Comparison of ENCODE assay signal across 1 cellular context in genomic region chr1:224205932-224206538, GRCh38.
TF ChIP-seq lines count a peak whose summit lies in the region.

No MANE protein-coding gene starts in this region.

TF ChIP-seq in K562, 482 proteins besides CTCF, POLR2A, EP300 and RAD21:
- TF ChIP-seq, protein P1, sequence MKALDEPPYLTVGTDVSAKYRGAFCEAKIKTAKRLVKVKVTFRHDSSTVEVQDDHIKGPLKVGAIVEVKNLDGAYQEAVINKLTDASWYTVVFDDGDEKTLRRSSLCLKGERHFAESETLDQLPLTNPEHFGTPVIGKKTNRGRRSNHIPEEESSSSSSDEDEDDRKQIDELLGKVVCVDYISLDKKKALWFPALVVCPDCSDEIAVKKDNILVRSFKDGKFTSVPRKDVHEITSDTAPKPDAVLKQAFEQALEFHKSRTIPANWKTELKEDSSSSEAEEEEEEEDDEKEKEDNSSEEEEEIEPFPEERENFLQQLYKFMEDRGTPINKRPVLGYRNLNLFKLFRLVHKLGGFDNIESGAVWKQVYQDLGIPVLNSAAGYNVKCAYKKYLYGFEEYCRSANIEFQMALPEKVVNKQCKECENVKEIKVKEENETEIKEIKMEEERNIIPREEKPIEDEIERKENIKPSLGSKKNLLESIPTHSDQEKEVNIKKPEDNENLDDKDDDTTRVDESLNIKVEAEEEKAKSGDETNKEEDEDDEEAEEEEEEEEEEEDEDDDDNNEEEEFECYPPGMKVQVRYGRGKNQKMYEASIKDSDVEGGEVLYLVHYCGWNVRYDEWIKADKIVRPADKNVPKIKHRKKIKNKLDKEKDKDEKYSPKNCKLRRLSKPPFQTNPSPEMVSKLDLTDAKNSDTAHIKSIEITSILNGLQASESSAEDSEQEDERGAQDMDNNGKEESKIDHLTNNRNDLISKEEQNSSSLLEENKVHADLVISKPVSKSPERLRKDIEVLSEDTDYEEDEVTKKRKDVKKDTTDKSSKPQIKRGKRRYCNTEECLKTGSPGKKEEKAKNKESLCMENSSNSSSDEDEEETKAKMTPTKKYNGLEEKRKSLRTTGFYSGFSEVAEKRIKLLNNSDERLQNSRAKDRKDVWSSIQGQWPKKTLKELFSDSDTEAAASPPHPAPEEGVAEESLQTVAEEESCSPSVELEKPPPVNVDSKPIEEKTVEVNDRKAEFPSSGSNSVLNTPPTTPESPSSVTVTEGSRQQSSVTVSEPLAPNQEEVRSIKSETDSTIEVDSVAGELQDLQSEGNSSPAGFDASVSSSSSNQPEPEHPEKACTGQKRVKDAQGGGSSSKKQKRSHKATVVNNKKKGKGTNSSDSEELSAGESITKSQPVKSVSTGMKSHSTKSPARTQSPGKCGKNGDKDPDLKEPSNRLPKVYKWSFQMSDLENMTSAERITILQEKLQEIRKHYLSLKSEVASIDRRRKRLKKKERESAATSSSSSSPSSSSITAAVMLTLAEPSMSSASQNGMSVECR (CRISPR knock-in tag; IDR thresholded peaks at IDR 0.05), result 0 out of 2 replicates have a peak, but pooled peaks have one; percentile 32
- peak; percentile 60 for TF ChIP-seq PRDM10 (IDR thresholded peaks at IDR 0.05; ENCODE audit: partially characterized antibody)
- TF ChIP-seq, protein P2, sequence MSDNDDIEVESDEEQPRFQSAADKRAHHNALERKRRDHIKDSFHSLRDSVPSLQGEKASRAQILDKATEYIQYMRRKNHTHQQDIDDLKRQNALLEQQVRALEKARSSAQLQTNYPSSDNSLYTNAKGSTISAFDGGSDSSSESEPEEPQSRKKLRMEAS (CRISPR knock-in tag; IDR thresholded peaks at IDR 0.05), result 0 out of 2 replicates have a peak, but pooled peaks have one; percentile 16
